Comparison of ENCODE assay signal across 1 cellular context in genomic region chr10:98326621-98327027, GRCh38.
TF ChIP-seq lines count a peak whose summit lies in the region.

No MANE protein-coding gene starts in this region.

TF ChIP-seq in WTC11, 78 proteins besides CTCF, POLR2A, EP300 and RAD21 (continued from another document):
- TF ChIP-seq TCF7 (CRISPR knock-in tag; IDR thresholded peaks at IDR 0.05; ENCODE audit: low read depth) (no peak), TEAD1 (CRISPR knock-in tag; IDR thresholded peaks at IDR 0.05) (no peak), ZNF416 (CRISPR knock-in tag; IDR thresholded peaks at IDR 0.05) (no peak), GTF2I (CRISPR knock-in tag; conservative IDR thresholded peaks at IDR 0.05) (no peak), CBFB (CRISPR knock-in tag; IDR thresholded peaks at IDR 0.05; ENCODE audit: low read depth) (no peak)
- TF ChIP-seq, protein P1, sequence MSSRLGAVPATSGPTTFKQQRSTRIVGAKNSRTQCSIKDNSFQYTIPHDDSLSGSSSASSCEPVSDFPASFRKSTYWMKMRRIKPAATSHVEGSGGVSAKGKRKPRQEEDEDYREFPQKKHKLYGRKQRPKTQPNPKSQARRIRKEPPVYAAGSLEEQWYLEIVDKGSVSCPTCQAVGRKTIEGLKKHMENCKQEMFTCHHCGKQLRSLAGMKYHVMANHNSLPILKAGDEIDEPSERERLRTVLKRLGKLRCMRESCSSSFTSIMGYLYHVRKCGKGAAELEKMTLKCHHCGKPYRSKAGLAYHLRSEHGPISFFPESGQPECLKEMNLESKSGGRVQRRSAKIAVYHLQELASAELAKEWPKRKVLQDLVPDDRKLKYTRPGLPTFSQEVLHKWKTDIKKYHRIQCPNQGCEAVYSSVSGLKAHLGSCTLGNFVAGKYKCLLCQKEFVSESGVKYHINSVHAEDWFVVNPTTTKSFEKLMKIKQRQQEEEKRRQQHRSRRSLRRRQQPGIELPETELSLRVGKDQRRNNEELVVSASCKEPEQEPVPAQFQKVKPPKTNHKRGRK (CRISPR knock-in tag; IDR thresholded peaks at IDR 0.05; ENCODE audit: borderline replicate concordance), result no peak
- TF ChIP-seq, protein P2, sequence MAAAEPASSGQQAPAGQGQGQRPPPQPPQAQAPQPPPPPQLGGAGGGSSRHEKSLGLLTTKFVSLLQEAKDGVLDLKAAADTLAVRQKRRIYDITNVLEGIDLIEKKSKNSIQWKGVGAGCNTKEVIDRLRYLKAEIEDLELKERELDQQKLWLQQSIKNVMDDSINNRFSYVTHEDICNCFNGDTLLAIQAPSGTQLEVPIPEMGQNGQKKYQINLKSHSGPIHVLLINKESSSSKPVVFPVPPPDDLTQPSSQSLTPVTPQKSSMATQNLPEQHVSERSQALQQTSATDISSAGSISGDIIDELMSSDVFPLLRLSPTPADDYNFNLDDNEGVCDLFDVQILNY (CRISPR knock-in tag; IDR thresholded peaks at IDR 0.05), result no peak
- TF ChIP-seq, protein P3, sequence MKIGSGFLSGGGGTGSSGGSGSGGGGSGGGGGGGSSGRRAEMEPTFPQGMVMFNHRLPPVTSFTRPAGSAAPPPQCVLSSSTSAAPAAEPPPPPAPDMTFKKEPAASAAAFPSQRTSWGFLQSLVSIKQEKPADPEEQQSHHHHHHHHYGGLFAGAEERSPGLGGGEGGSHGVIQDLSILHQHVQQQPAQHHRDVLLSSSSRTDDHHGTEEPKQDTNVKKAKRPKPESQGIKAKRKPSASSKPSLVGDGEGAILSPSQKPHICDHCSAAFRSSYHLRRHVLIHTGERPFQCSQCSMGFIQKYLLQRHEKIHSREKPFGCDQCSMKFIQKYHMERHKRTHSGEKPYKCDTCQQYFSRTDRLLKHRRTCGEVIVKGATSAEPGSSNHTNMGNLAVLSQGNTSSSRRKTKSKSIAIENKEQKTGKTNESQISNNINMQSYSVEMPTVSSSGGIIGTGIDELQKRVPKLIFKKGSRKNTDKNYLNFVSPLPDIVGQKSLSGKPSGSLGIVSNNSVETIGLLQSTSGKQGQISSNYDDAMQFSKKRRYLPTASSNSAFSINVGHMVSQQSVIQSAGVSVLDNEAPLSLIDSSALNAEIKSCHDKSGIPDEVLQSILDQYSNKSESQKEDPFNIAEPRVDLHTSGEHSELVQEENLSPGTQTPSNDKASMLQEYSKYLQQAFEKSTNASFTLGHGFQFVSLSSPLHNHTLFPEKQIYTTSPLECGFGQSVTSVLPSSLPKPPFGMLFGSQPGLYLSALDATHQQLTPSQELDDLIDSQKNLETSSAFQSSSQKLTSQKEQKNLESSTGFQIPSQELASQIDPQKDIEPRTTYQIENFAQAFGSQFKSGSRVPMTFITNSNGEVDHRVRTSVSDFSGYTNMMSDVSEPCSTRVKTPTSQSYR (CRISPR knock-in tag; IDR thresholded peaks at IDR 0.05), result no peak
- TF ChIP-seq, protein P4, sequence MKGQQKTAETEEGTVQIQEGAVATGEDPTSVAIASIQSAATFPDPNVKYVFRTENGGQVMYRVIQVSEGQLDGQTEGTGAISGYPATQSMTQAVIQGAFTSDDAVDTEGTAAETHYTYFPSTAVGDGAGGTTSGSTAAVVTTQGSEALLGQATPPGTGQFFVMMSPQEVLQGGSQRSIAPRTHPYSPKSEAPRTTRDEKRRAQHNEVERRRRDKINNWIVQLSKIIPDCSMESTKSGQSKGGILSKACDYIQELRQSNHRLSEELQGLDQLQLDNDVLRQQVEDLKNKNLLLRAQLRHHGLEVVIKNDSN (CRISPR knock-in tag; IDR thresholded peaks at IDR 0.05), result no peak
- TF ChIP-seq, protein P5, sequence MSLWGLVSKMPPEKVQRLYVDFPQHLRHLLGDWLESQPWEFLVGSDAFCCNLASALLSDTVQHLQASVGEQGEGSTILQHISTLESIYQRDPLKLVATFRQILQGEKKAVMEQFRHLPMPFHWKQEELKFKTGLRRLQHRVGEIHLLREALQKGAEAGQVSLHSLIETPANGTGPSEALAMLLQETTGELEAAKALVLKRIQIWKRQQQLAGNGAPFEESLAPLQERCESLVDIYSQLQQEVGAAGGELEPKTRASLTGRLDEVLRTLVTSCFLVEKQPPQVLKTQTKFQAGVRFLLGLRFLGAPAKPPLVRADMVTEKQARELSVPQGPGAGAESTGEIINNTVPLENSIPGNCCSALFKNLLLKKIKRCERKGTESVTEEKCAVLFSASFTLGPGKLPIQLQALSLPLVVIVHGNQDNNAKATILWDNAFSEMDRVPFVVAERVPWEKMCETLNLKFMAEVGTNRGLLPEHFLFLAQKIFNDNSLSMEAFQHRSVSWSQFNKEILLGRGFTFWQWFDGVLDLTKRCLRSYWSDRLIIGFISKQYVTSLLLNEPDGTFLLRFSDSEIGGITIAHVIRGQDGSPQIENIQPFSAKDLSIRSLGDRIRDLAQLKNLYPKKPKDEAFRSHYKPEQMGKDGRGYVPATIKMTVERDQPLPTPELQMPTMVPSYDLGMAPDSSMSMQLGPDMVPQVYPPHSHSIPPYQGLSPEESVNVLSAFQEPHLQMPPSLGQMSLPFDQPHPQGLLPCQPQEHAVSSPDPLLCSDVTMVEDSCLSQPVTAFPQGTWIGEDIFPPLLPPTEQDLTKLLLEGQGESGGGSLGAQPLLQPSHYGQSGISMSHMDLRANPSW (CRISPR knock-in tag; conservative IDR thresholded peaks at IDR 0.05; ENCODE audit: low read depth), result no peak
